8 cellular contexts compared by ENCODE assay signal in the genomic region with DNA sequence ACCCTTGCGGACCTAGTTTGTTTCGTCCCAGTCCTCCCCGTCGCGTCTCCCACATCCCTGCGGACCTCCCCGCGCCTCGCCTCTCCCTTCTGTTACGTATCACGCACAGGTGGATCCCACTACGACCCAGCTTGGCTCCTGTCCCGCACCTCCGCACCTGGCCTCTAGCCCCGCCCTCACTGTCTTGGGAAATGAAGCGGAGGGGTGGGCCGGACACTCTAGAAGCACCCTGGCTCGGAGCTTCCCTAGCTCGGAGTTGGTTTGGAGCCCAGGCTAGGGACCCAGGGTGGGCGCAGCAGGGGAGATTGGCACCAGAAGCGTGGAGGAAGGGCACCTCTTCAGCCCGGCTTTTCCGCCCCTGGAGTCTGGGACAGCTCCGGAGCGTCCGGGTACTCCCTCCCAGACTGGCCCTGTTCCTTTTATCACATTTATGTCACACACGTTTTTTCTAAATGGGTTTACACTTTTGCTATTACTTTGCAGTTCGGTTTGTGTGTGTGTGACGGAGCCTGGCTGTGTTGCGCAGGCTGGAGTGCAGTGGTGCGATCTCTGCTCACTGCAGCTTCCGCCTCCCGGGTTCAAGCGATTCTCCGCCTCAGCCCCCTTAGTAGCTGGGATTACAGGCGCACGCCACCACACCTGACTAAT. TPM values are rescaled to one million over a fixed set of nuclear protein-coding genes. Genes with fewer than 3 reads are reported as not detected.
DNase-seq lines count a peak whose midpoint lies in the region; FAIRE-seq and TF ChIP-seq lines count a peak whose summit lies in the region.

No MANE protein-coding gene starts in this region.

- no peaks in the 10 kb centered on the region for H3K9me3 ChIP-seq in MG63

- H3K4me3 Mint-ChIP-seq in T-helper 2 cell treated with Interferon-gamma antibody and Interleukin-4, amounts not matched to agents 5 μg/mL and 100 μg/mL, for 36 hours = peak overlapping the region; percentile 99

- in situ Hi-C loops in G401 (cut with HindIII; ENCODE audit: low sequenced_read_pairs) = no loop called here

- peak; percentile 85 for DNase-seq in G401 (ENCODE audit: low spot score)
- no peak for DNase-seq in MG63
- peak; percentile 67 for DNase-seq in T-helper 2 cell treated with Interferon-gamma antibody and Interleukin-4, amounts not matched to agents 5 μg/mL and 100 μg/mL, for 36 hours (ENCODE audit: low spot score)
- peak; percentile 54 for DNase-seq in bronchial epithelial cell (ENCODE audit: low read depth)
- DNase-seq in kidney epithelial cell (ENCODE audit: low read depth) = no peak
- peak in 2 of 3 donors; percentile 41 to 50 for DNase-seq in stimulated activated CD4-positive, alpha-beta T cell treated with anti-CD3 and anti-CD28 coated beads, Interleukin-12 subunit alpha, Interleukin-12 subunit beta, amount 100 ng/mL, for 48 hours (ENCODE audit: low read depth in 2 of 3, low spot score in 1 of 3)
- DNase-seq in GM03348 (ENCODE audit: low spot score) = no peak
- no peak for DNase-seq in amniotic stem cell (lab: John Stamatoyannopoulos, UW)

- H3K27ac Mint-ChIP-seq in T-helper 2 cell treated with Interferon-gamma antibody and Interleukin-4, amounts not matched to agents 5 μg/mL and 100 μg/mL, for 36 hours = peak overlapping the region; percentile 100

- no peak for TF ChIP-seq CTCF in bronchial epithelial cell (IDR thresholded peaks at IDR 0.05; ENCODE audit: insufficient read depth, low read length, severe bottlenecking)
- no peak for TF ChIP-seq CTCF in kidney epithelial cell (IDR thresholded peaks at IDR 0.05; ENCODE audit: insufficient read depth, low read length, poor library complexity, severe bottlenecking)

- no peaks in the 10 kb centered on the region for H3K9me3 Mint-ChIP-seq in T-helper 2 cell treated with Interferon-gamma antibody and Interleukin-4, amounts not matched to agents 5 μg/mL and 100 μg/mL, for 36 hours

- H3K4me1 Mint-ChIP-seq in T-helper 2 cell treated with Interferon-gamma antibody and Interleukin-4, amounts not matched to agents 5 μg/mL and 100 μg/mL, for 36 hours (ENCODE audit: low read depth) = peaks cover 18% of the 10 kb centered on the region

- H3K27me3 ChIP-seq in MG63 (no peaks in the 10 kb centered on the region), bronchial epithelial cell (ENCODE audit: control insufficient read depth, insufficient read depth, low read length) (no peaks in the 10 kb centered on the region), kidney epithelial cell (ENCODE audit: control insufficient read depth, insufficient read depth, low read length) (no peaks in the 10 kb centered on the region)

- H3K36me3 Mint-ChIP-seq in T-helper 2 cell treated with Interferon-gamma antibody and Interleukin-4, amounts not matched to agents 5 μg/mL and 100 μg/mL, for 36 hours (ENCODE audit: low read depth) = peaks cover 4% of the 10 kb centered on the region

- no peak for FAIRE-seq in bronchial epithelial cell (lab: Jason Lieb, UNC)

- H3K27me3 Mint-ChIP-seq in T-helper 2 cell treated with Interferon-gamma antibody and Interleukin-4, amounts not matched to agents 5 μg/mL and 100 μg/mL, for 36 hours (ENCODE audit: low read depth) = no peaks in the 10 kb centered on the region

- H3K36me3 ChIP-seq in MG63 (peaks cover 28% of the 10 kb centered on the region), bronchial epithelial cell (ENCODE audit: control insufficient read depth, insufficient read depth, low read length) (peaks cover 8% of the 10 kb centered on the region), kidney epithelial cell (ENCODE audit: control insufficient read depth, insufficient read depth, low read length) (peaks cover 3% of the 10 kb centered on the region)

- peak overlapping the region; percentile 46 for H3K4me3 ChIP-seq in MG63
- peak overlapping the region; percentile 80 for H3K4me3 ChIP-seq in bronchial epithelial cell (ENCODE audit: low read depth, low read length)
- peak overlapping the region; percentile 55 for H3K4me3 ChIP-seq in kidney epithelial cell (ENCODE audit: low read depth, low read length)

RNA-seq across cellular contexts. Expression of a gene that starts 1.4 kb away (rescaled TPM):
- total RNA-seq in G401 (2014; rRNA removed; shearing (Covaris generic)) = 1.4 TPM in 1 of 2 replicates, not detected in the other
- not detected in 2 replicates for total RNA-seq in MG63 (2014; rRNA removed; shearing (Covaris generic); ENCODE audit: low replicate concordance)
- total RNA-seq in bronchial epithelial cell (0.26 TPM in 1 of 2 replicates, not detected in the other), kidney epithelial cell (not detected in 2 replicates)

RNA-seq across cellular contexts. Expression of a gene that starts 5.2 kb away (rescaled TPM):
- 8.4 and 14.7 TPM in 2 replicates for total RNA-seq in G401 (2014; rRNA removed; shearing (Covaris generic))
- 6.6 and 7.6 TPM in 2 replicates for total RNA-seq in MG63 (2014; rRNA removed; shearing (Covaris generic); ENCODE audit: low replicate concordance)
- total RNA-seq in bronchial epithelial cell = 11.8 and 17.7 TPM in 2 replicates
- 27.0 and 30.5 TPM in 2 replicates for total RNA-seq in kidney epithelial cell

RNA-seq across cellular contexts. Expression of a gene that starts 12.4 kb away (rescaled TPM):
- total RNA-seq in G401 (2014; rRNA removed; shearing (Covaris generic)) = 75.0 and 86.2 TPM in 2 replicates
- total RNA-seq in MG63 (2014; rRNA removed; shearing (Covaris generic); ENCODE audit: low replicate concordance) = 15.8 and 25.9 TPM in 2 replicates
- total RNA-seq in bronchial epithelial cell = 27.7 and 35.8 TPM in 2 replicates
- total RNA-seq in kidney epithelial cell = 76.0 and 87.5 TPM in 2 replicates

RNA-seq across cellular contexts. Expression of a gene that starts 18.9 kb away (rescaled TPM):
- 17.4 and 41.8 TPM in 2 replicates for total RNA-seq in G401 (2014; rRNA removed; shearing (Covaris generic))
- 15.0 and 19.4 TPM in 2 replicates for total RNA-seq in MG63 (2014; rRNA removed; shearing (Covaris generic); ENCODE audit: low replicate concordance)
- 7.9 and 13.2 TPM in 2 replicates for total RNA-seq in bronchial epithelial cell
- 79.1 and 139 TPM in 2 replicates for total RNA-seq in kidney epithelial cell

RNA-seq across cellular contexts. Expression of a gene that starts 57.7 kb away (rescaled TPM):
- total RNA-seq in G401 (2014; rRNA removed; shearing (Covaris generic)) = 9.4 and 13.0 TPM in 2 replicates
- total RNA-seq in MG63 (2014; rRNA removed; shearing (Covaris generic); ENCODE audit: low replicate concordance) = 12.9 and 14.8 TPM in 2 replicates
- 4.7 and 5.4 TPM in 2 replicates for total RNA-seq in bronchial epithelial cell
- total RNA-seq in kidney epithelial cell = 14.5 and 15.9 TPM in 2 replicates

Comparison
In these comparisons a context has a peak if more than half of its experiments do, and no peak if none do; other contexts are left out.
1. DNase-seq: peak in G401 (single experiment), T-helper 2 cell treated with Interferon-gamma antibody and Interleukin-4, amounts not matched to agents 5 μg/mL and 100 μg/mL, for 36 hours (single experiment), bronchial epithelial cell (single experiment) and stimulated activated CD4-positive, alpha-beta T cell treated with anti-CD3 and anti-CD28 coated beads, Interleukin-12 subunit alpha, Interleukin-12 subunit beta, amount 100 ng/mL, for 48 hours (2 of 3); none in MG63 (single experiment), kidney epithelial cell (single experiment), GM03348 (single experiment) and amniotic stem cell (single experiment).
2. Peak in every context shown above with its lines, with median percentiles within 50 percentile points of each other: H3K4me3 ChIP-seq.